15 cellular contexts compared by ENCODE assay signal in genomic region chr1:20932437-20932977, GRCh38.
DNase-seq lines count a peak whose midpoint lies in the region; ATAC-seq and TF ChIP-seq lines count a peak whose summit lies in the region.
"Had no signal": no experiment of that assay in that cellular context is flagged by ENCODE, and none has a peak within 500 bp of the region (broad histone marks: within the 10 kb centered on the region; RNA-seq: fewer than 3 reads in every experiment).

No MANE protein-coding gene starts in this region.

- H3K4me1 ChIP-seq in CD8-positive, alpha-beta memory T cell (ENCODE audit: insufficient read depth, low read length), result peaks cover 11% of the 10 kb centered on the region

- no peaks in the 10 kb centered on the region for H3K9me3 ChIP-seq in CD8-positive, alpha-beta memory T cell (ENCODE audit: low read length)
- H3K9me3 ChIP-seq: MG63, SK-N-SH had no signal

- ATAC-seq in GM21515 (IDR thresholded peaks at IDR 0.05; ENCODE audit: unreplicated experiment) (peak; percentile 61), T-cell (replicated peaks in 1 of 4) (peak in 3 of 4 experiments; percentile 32 to 55 (median 38)), memory B cell (ENCODE audit: low read depth) (peak; percentile 41), GM21447 (IDR thresholded peaks at IDR 0.05; ENCODE audit: unreplicated experiment) (no peak)

- CTCF ChIA-PET in CD8-positive, alpha-beta memory T cell (lab: Charles Lee), result interaction anchor here (1.3 kb wide), 1 partner anchor 17 kb away, joined by 3 read pairs; no protein-coding TSS in a partner anchor
- CTCF ChIA-PET in T-cell (lab: Charles Lee) (no interaction called here), Calu3 (lab: Charles Lee) (no interaction called here)

- no peaks in the 10 kb centered on the region for H3K27me3 ChIP-seq in CD8-positive, alpha-beta memory T cell (ENCODE audit: insufficient read depth, low read length, poor library complexity, severe bottlenecking)
- H3K27me3 ChIP-seq: MG63 had no signal

- intact Hi-C loops in Calu3 (cut with micrococcal nuclease; ENCODE audit: unreplicated experiment), result no loop called here

- no peak overlapping the region for H3K4me3 ChIP-seq in CD8-positive, alpha-beta memory T cell (ENCODE audit: low read length)
- H3K4me3 ChIP-seq: MG63, skin epidermis had no signal

- DNase-seq in CD8-positive, alpha-beta memory T cell, result peak in 1 of 5 donors; percentile 31
- DNase-seq in T-cell (no peak), memory B cell (ENCODE audit: low spot score in 2 of 2) (no peak), Calu3 (no peak)
- DNase-seq in effector CD8-positive, alpha-beta T cell (lab: John Stamatoyannopoulos, UW), result no peak
- no peak for DNase-seq in activated CD4-positive, CD25-positive, alpha-beta regulatory T cell (lab: John Stamatoyannopoulos, UW)
- DNase-seq: activated CD8-positive, alpha-beta memory T cell treated with anti-CD3 and anti-CD28 coated beads, Interleukin-2, amount 50 U/mL, for 4 hours; caudate nucleus; MG63; naive B cell; NCI-H748 treated with DMSO at 0.1 percent for 48 hours; SK-N-SH had no signal

- no peaks in the 10 kb centered on the region for H3K9me3 Mint-ChIP-seq in CD8-positive, alpha-beta memory T cell
- H3K9me3 Mint-ChIP-seq in T-cell (no peaks in the 10 kb centered on the region), memory B cell (peaks cover 1% of the 10 kb centered on the region), Calu3 (ENCODE audit: low read depth, unreplicated experiment) (no peaks in the 10 kb centered on the region)
- H3K9me3 Mint-ChIP-seq: naive B cell had no signal

- peaks cover 20 to 32% (median 32%) of the 10 kb centered on the region in 3 donors for H3K4me1 Mint-ChIP-seq in CD8-positive, alpha-beta memory T cell
- H3K4me1 Mint-ChIP-seq in T-cell (peaks cover 17 to 24% (median 21%) of the 10 kb centered on the region in 3 donors), memory B cell (peaks cover 17% of the 10 kb centered on the region), Calu3 (ENCODE audit: low read depth, unreplicated experiment) (no peaks in the 10 kb centered on the region)

- peaks cover 0 to 5% (median 3%) of the 10 kb centered on the region in 3 donors for H3K36me3 Mint-ChIP-seq in CD8-positive, alpha-beta memory T cell
- H3K36me3 Mint-ChIP-seq in T-cell (peaks cover 25% of the 10 kb centered on the region), memory B cell (peaks cover 15% of the 10 kb centered on the region), Calu3 (ENCODE audit: insufficient read depth, unreplicated experiment) (no peaks in the 10 kb centered on the region)

- POLR2A ChIA-PET in CD8-positive, alpha-beta memory T cell (lab: Charles Lee), result interaction anchor here (0.7 kb wide), 1 partner anchor 113 kb away, joined by 3 read pairs; no protein-coding TSS in a partner anchor
- POLR2A ChIA-PET in T-cell (lab: Charles Lee), result no interaction called here

- H3K27ac Mint-ChIP-seq in CD8-positive, alpha-beta memory T cell, result peak overlapping the region; percentile 61 to 94 (median 90)
- H3K27ac Mint-ChIP-seq in T-cell (peak overlapping the region; percentile 70 to 80), memory B cell (peak overlapping the region; percentile 86), Calu3 (ENCODE audit: unreplicated experiment) (no peak overlapping the region)

- no peaks in the 10 kb centered on the region for H3K27me3 Mint-ChIP-seq in CD8-positive, alpha-beta memory T cell
- H3K27me3 Mint-ChIP-seq in T-cell, result no peaks in the 10 kb centered on the region
- H3K27me3 Mint-ChIP-seq in memory B cell, result no peaks in the 10 kb centered on the region
- H3K27me3 Mint-ChIP-seq in Calu3 (ENCODE audit: unreplicated experiment), result no peaks in the 10 kb centered on the region
- H3K27me3 Mint-ChIP-seq: naive B cell had no signal

- peak overlapping the region in 6 of 7 donors; percentile 11 to 64 (median 50) for H3K4me3 Mint-ChIP-seq in CD8-positive, alpha-beta memory T cell
- H3K4me3 Mint-ChIP-seq in T-cell, result no peak overlapping the region
- peak overlapping the region; percentile 2 for H3K4me3 Mint-ChIP-seq in memory B cell
- H3K4me3 Mint-ChIP-seq in Calu3 (ENCODE audit: low read depth, unreplicated experiment), result no peak overlapping the region
- H3K4me3 Mint-ChIP-seq: naive B cell had no signal

- no peaks in the 10 kb centered on the region for H3K36me3 ChIP-seq in CD8-positive, alpha-beta memory T cell (ENCODE audit: insufficient read depth, low read length)

- TF ChIP-seq CTCF in Calu3 (IDR thresholded peaks at IDR 0.05; ENCODE audit: unreplicated experiment), result no peak

- peak overlapping the region; percentile 25 for H3K27ac ChIP-seq in CD8-positive, alpha-beta memory T cell (ENCODE audit: low read depth, low read length)

- BruUV-seq in Calu3 (replicated peaks; lab: Mats Ljungman, UMichigan), result no TSS peak

Comparison
In these comparisons a context has a peak if more than half of its experiments do, and no peak if none do; other contexts are left out.
1. H3K4me3 Mint-ChIP-seq: peak in CD8-positive, alpha-beta memory T cell (6 of 7) and memory B cell (single experiment); none in T-cell (0 of 3) and Calu3 (single experiment).